In genomic region chr11:68312780-68313573, GRCh38 we compare ENCODE assay signal across 8 cellular contexts. TPM values are rescaled to one million over a fixed set of nuclear protein-coding genes. Genes with fewer than 3 reads are reported as not detected.
DNase-seq lines count a peak whose midpoint lies in the region; ATAC-seq, FAIRE-seq and TF ChIP-seq lines count a peak whose summit lies in the region.

No MANE protein-coding gene starts in this region.

- peak overlapping the region; percentile 54 to 77 for H3K9ac ChIP-seq in kidney (ENCODE audit: low read length in 2 of 2)

- H3K4me3 Mint-ChIP-seq in IgD-negative memory B cell, result peak overlapping the region; percentile 82 to 93 (median 90)
- peak overlapping the region; percentile 91 for H3K4me3 Mint-ChIP-seq in stimulated activated naive CD8-positive, alpha-beta T cell treated with anti-CD3 and anti-CD28 coated beads, Interleukin-15, Interleukin-2, amounts not matched to agents 100 ng/mL and 50 ng/mL, for 24 hours

- peaks cover 7 to 14% (median 11%) of the 10 kb centered on the region in 3 donors for H3K4me1 Mint-ChIP-seq in IgD-negative memory B cell
- peaks cover 21% of the 10 kb centered on the region for H3K4me1 Mint-ChIP-seq in stimulated activated naive CD8-positive, alpha-beta T cell treated with anti-CD3 and anti-CD28 coated beads, Interleukin-15, Interleukin-2, amounts not matched to agents 100 ng/mL and 50 ng/mL, for 24 hours (ENCODE audit: low read depth)

- no peaks in the 10 kb centered on the region for H3K36me3 Mint-ChIP-seq in IgD-negative memory B cell
- H3K36me3 Mint-ChIP-seq in stimulated activated naive CD8-positive, alpha-beta T cell treated with anti-CD3 and anti-CD28 coated beads, Interleukin-15, Interleukin-2, amounts not matched to agents 100 ng/mL and 50 ng/mL, for 24 hours (ENCODE audit: low read depth), result no peaks in the 10 kb centered on the region

- H3K4me1 ChIP-seq in kidney (ENCODE audit: control insufficient read depth in 1 of 2, insufficient read depth in 1 of 2, low read depth in 1 of 2, low read length in 2 of 2), result peaks cover 15 to 33% of the 10 kb centered on the region in 2 donors

- H3K4me3 ChIP-seq in astrocyte of the spinal cord (ENCODE audit: low read depth, low read length), result peak overlapping the region; percentile 58
- H3K4me3 ChIP-seq in kidney (ENCODE audit: low read length in 2 of 2), result peak overlapping the region; percentile 61 to 67

- intact Hi-C loops in kidney (cut with DNase I), result loop anchor here (10.0 kb wide), 1 partner anchor 72 kb away; no protein-coding TSS in a partner anchor

- no peak for FAIRE-seq in kidney (lab: Jason Lieb, UNC)

- ATAC-seq in HG03135 (IDR thresholded peaks at IDR 0.05; ENCODE audit: unreplicated experiment) (no peak), HG02840 (IDR thresholded peaks at IDR 0.05; ENCODE audit: low FRiP score, unreplicated experiment) (no peak)

- no peaks in the 10 kb centered on the region for H3K9me3 ChIP-seq in kidney (ENCODE audit: control insufficient read depth in 1 of 2, low read length in 2 of 2)

- peak overlapping the region; percentile 67 to 88 for H3K27ac ChIP-seq in kidney (ENCODE audit: low read depth in 2 of 2, low read length in 2 of 2)

- TF ChIP-seq CTCF in astrocyte of the spinal cord (IDR thresholded peaks at IDR 0.05; ENCODE audit: low read depth, low read length), result no peak
- TF ChIP-seq CTCF in kidney (IDR thresholded peaks at IDR 0.05; ENCODE audit: borderline replicate concordance, extremely low read depth, insufficient read depth), result no peak

- H3K9me3 Mint-ChIP-seq in IgD-negative memory B cell, result no peaks in the 10 kb centered on the region
- no peaks in the 10 kb centered on the region for H3K9me3 Mint-ChIP-seq in stimulated activated naive CD8-positive, alpha-beta T cell treated with anti-CD3 and anti-CD28 coated beads, Interleukin-15, Interleukin-2, amounts not matched to agents 100 ng/mL and 50 ng/mL, for 24 hours

- peak; percentile 23 for DNase-seq in Daoy (ENCODE audit: low read depth)
- no peak for DNase-seq in astrocyte of the spinal cord (ENCODE audit: low read depth, low spot score)
- DNase-seq in kidney, result no peak
- no peak for DNase-seq in LoVo (ENCODE audit: low spot score)

- no peaks in the 10 kb centered on the region for H3K36me3 ChIP-seq in kidney (ENCODE audit: control insufficient read depth in 1 of 2, insufficient read depth in 2 of 2, low read length in 2 of 2)

- H3K27ac Mint-ChIP-seq in IgD-negative memory B cell, result peak overlapping the region in 2 of 3 donors; percentile 10 to 56
- H3K27ac Mint-ChIP-seq in stimulated activated naive CD8-positive, alpha-beta T cell treated with anti-CD3 and anti-CD28 coated beads, Interleukin-15, Interleukin-2, amounts not matched to agents 100 ng/mL and 50 ng/mL, for 24 hours, result peak overlapping the region; percentile 86

- in situ Hi-C loops in astrocyte of the spinal cord (cut with HindIII; ENCODE audit: low sequenced_read_pairs), result no loop called here

- peaks cover 12% of the 10 kb centered on the region for H3K27me3 Mint-ChIP-seq in IgD-negative memory B cell
- H3K27me3 Mint-ChIP-seq in stimulated activated naive CD8-positive, alpha-beta T cell treated with anti-CD3 and anti-CD28 coated beads, Interleukin-15, Interleukin-2, amounts not matched to agents 100 ng/mL and 50 ng/mL, for 24 hours, result peaks cover 15% of the 10 kb centered on the region

RNA-seq across cellular contexts. Expression of gene LRP5, which starts 0.6 kb away (rescaled TPM):
- total RNA-seq in Daoy (2014; rRNA removed; shearing (Covaris generic)), result 13.8 and 17.2 TPM in 2 replicates
- polyA plus RNA-seq in IgD-negative memory B cell (1.0 TPM), kidney (ENCODE audit: insufficient read depth, low read depth, low replicate concordance) (55.4 TPM)
- total RNA-seq in kidney, result 71.3 TPM

RNA-seq across cellular contexts. Expression of gene C11orf24, which starts 41.2 kb away (rescaled TPM):
- 32.2 and 46.7 TPM in 2 replicates for total RNA-seq in Daoy (2014; rRNA removed; shearing (Covaris generic))
- polyA plus RNA-seq in IgD-negative memory B cell (40.5 TPM), kidney (ENCODE audit: insufficient read depth, low read depth, low replicate concordance) (18.6 TPM)
- total RNA-seq in kidney, result 31.7 TPM
